In genomic region chr1:160177667-160178066, GRCh38 we compare ENCODE assay signal across 1 cellular context.
TF ChIP-seq lines count a peak whose summit lies in the region.

No MANE protein-coding gene starts in this region.

TF ChIP-seq in H1, 55 proteins besides CTCF, POLR2A, EP300 and RAD21:
- TF ChIP-seq POU5F1 (IDR thresholded peaks at IDR 0.05; ENCODE audit: low read depth, low read length) (no peak), SAP30 (IDR thresholded peaks at IDR 0.05; ENCODE audit: insufficient read depth, insufficient replicate concordance, low read length) (no peak), GTF2F1 (IDR thresholded peaks at IDR 0.05; ENCODE audit: borderline replicate concordance, low read depth, low read length) (no peak)
